8 cellular contexts compared by ENCODE assay signal in genomic region chr3:52770581-52771333, GRCh38. TPM values are rescaled to one million over a fixed set of nuclear protein-coding genes. Genes with fewer than 3 reads are reported as not detected.
DNase-seq lines count a peak whose midpoint lies in the region; ATAC-seq and TF ChIP-seq lines count a peak whose summit lies in the region.

TSS of gene NEK4 (minus strand) at chr3:52770940. CDS start at chr3:52770746, 194 bp downstream.

- peak within 1 kb of the TSS; percentile 85 for H3K4me3 ChIP-seq in epithelial cell of proximal tubule (ENCODE audit: low read depth, low read length)

- ATAC-seq in GM21576 (IDR thresholded peaks at IDR 0.05; ENCODE audit: unreplicated experiment): peak; percentile 94

- no peak for TF ChIP-seq EP300 in Ishikawa (IDR thresholded peaks at IDR 0.05; ENCODE audit: borderline replicate concordance)

- TF ChIP-seq RAD21 in Ishikawa (IDR thresholded peaks at IDR 0.05; ENCODE audit: low read depth): no peak

- peak; percentile 28 for DNase-seq in DMS153 treated with DMSO at 0.1 percent for 48 hours (lab: John Stamatoyannopoulos, UW; ENCODE audit: unreplicated experiment)
- peak; percentile 81 for DNase-seq in OCI-M2 (lab: John Stamatoyannopoulos, UW; ENCODE audit: unreplicated experiment)
- peak; percentile 57 for DNase-seq in activated T-cell treated with anti-CD3 and anti-CD28 coated beads for 4 hours
- DNase-seq in epithelial cell of proximal tubule (ENCODE audit: low read depth): peak; percentile 7
- DNase-seq in mucosa of gallbladder (ENCODE audit: low spot score): peak; percentile 94
- DNase-seq in stimulated activated CD8-positive, alpha-beta memory T cell treated with anti-CD3 and anti-CD28 coated beads, Interleukin-4, amount 100 ng/mL, for 24 hours (ENCODE audit: low read depth): peak; percentile 83

- TF ChIP-seq CTCF in epithelial cell of proximal tubule (conservative IDR thresholded peaks at IDR 0.05; ENCODE audit: low read depth, low read length): no peak

TF ChIP-seq in Ishikawa, 13 proteins besides CTCF, POLR2A, EP300 and RAD21:
- peak; percentile 97 for TF ChIP-seq TAF1 (IDR thresholded peaks at IDR 0.05; ENCODE audit: low read depth)
- TF ChIP-seq NFIC (IDR thresholded peaks at IDR 0.05): no peak
- peak; percentile 3; the same call in 1 of the 2 replicates for TF ChIP-seq ZBTB7A (IDR thresholded peaks at IDR 0.05; ENCODE audit: low read depth)
- no peak for TF ChIP-seq CEBPB (IDR thresholded peaks at IDR 0.05)
- TF ChIP-seq REST (IDR thresholded peaks at IDR 0.05; ENCODE audit: low read depth): no peak
- no peak for TF ChIP-seq EGR1 (IDR thresholded peaks at IDR 0.05)
- peak; percentile 79; the same call in 1 of the 2 replicates for TF ChIP-seq YY1 (IDR thresholded peaks at IDR 0.05; ENCODE audit: low read depth)
- no peak for TF ChIP-seq TEAD4 (IDR thresholded peaks at IDR 0.05)
- TF ChIP-seq TCF12 (IDR thresholded peaks at IDR 0.05; ENCODE audit: low read depth): 0 out of 2 replicates have a peak, but pooled peaks have one; percentile 35
- no peak for TF ChIP-seq FOXM1 (IDR thresholded peaks at IDR 0.05; ENCODE audit: borderline replicate concordance, low read depth)
- no peak for TF ChIP-seq USF1 (IDR thresholded peaks at IDR 0.05)
- peak; percentile 63 for TF ChIP-seq MAX (IDR thresholded peaks at IDR 0.05)
- peak; percentile 32; the same call in 1 of the 2 replicates for TF ChIP-seq CREB1 (IDR thresholded peaks at IDR 0.05; ENCODE audit: low read depth)
TF ChIP-seq in Ishikawa: peak in this region for 6.

RNA-seq across cellular contexts. Expression of gene NEK4, which starts in this region (rescaled TPM):
- 13.3 and 22.9 TPM in 2 replicates for total RNA-seq in epithelial cell of proximal tubule
- total RNA-seq in mucosa of gallbladder: 40.1 TPM

Comparison
In these comparisons a context has a peak if more than half of its experiments do, and no peak if none do; other contexts are left out.
1. Peak in every context shown above with its lines: DNase-seq, ATAC-seq and H3K4me3 ChIP-seq.
2. DNase-seq: peak in every context shown above with its lines; median percentile 94 in mucosa of gallbladder; 83 in stimulated activated CD8-positive, alpha-beta memory T cell treated with anti-CD3 and anti-CD28 coated beads, Interleukin-4, amount 100 ng/mL, for 24 hours; 81 in OCI-M2; 57 in activated T-cell treated with anti-CD3 and anti-CD28 coated beads for 4 hours; 28 in DMS153 treated with DMSO at 0.1 percent for 48 hours; 7 in epithelial cell of proximal tubule.